Comparison of ENCODE assay signal across 27 cellular contexts in the genomic region with DNA sequence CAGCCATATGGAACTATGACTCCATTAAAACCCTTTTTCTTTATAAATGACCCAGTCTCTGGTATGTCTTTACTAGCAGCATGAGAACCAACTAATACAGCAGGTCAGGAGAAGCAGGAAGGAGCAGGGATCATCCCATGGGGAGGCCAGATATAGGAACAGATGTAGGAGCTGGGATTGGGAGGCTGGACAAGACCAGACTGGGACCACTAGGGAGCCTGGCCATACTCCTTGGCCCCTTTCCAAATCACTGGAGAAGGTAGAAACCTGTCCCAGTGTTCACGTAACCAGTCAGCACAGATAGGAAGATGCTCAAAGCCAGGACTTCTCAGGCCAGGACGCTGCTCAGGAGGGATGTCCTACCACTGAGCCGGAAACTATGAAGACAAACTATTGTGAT.
DNase-seq lines count a peak whose midpoint lies in the region; ATAC-seq and TF ChIP-seq lines count a peak whose summit lies in the region.
"Had no signal": no experiment of that assay in that cellular context is flagged by ENCODE, and none has a peak within 500 bp of the region (broad histone marks: within the 10 kb centered on the region; RNA-seq: fewer than 3 reads in every experiment).

No MANE protein-coding gene starts in this region.

- H3K4me3 ChIP-seq in lower leg skin (ENCODE audit: low read depth, poor library complexity, severe bottlenecking) = no peak overlapping the region
- H3K4me3 ChIP-seq in stomach = no peak overlapping the region
- no peak overlapping the region for H3K4me3 ChIP-seq in gastrocnemius medialis
- H3K4me3 ChIP-seq: GM12878, MG63, PC-9, SJCRH30 had no signal

- in situ Hi-C loops in gastrocnemius medialis (cut with MboI; ENCODE audit: low sequenced_read_pairs in 4 of 4) = loop anchor here in 2 of 4 donors (5.0 kb wide), 2 partner anchors 68 to 73 kb away; no protein-coding TSS in a partner anchor

- peaks cover 11 to 17% (median 16%) of the 10 kb centered on the region in 4 donors for H3K4me1 ChIP-seq in stomach
- peaks cover 0 to 10% of the 10 kb centered on the region in 2 donors for H3K4me1 ChIP-seq in gastrocnemius medialis

- DNase-seq in H4 (ENCODE audit: low spot score) = peak; percentile 3
- peak; percentile 4 for DNase-seq in activated T-helper 2 cell treated with anti-CD3 and anti-CD28 coated beads, Interferon-gamma antibody, Interleukin-2, Interleukin-4, amounts not matched to agents 10 μg/mL and 5 μg/mL and 100 μg/mL, durations not matched to agents 14 hours and 24 hours and 36 hours (ENCODE audit: low spot score)
- DNase-seq in lower leg skin (ENCODE audit: low spot score in 2 of 2) = peak; percentile 8 to 15
- DNase-seq in stomach = peak; percentile 3
- DNase-seq in AG08396 (ENCODE audit: low spot score) = no peak
- no peak for DNase-seq in gastrocnemius medialis
- no peak for DNase-seq in MV-4-11 (lab: John Stamatoyannopoulos, UW)
- DNase-seq: BE2C; CD8-positive, alpha-beta memory T cell; DMS 273 treated with DMSO at 0.1 percent for 48 hours; DMS79; EL; GDM1; KBM-7; MG63; NCI-H2029; NCI-H446 treated with DMSO at 0.1 percent for 48 hours; NCI-H526; NCI-H82; NK-92 treated with Interleukin-12 subunit alpha and Interleukin-12 subunit beta, amount 100 ng/mL, for 24 hours; PC-9 had no signal

- peaks cover 14% of the 10 kb centered on the region for H3K4me1 Mint-ChIP-seq in activated T-helper 2 cell treated with anti-CD3 and anti-CD28 coated beads, Interferon-gamma antibody, Interleukin-2, Interleukin-4, amounts not matched to agents 10 μg/mL and 5 μg/mL and 100 μg/mL, durations not matched to agents 14 hours and 24 hours and 36 hours (ENCODE audit: low read depth)

- H3K27me3 ChIP-seq in stomach = peaks cover 0 to 53% (median 22%) of the 10 kb centered on the region in 3 donors
- peaks cover 0 to 4% (median 0%) of the 10 kb centered on the region in 3 donors for H3K27me3 ChIP-seq in gastrocnemius medialis
- H3K27me3 ChIP-seq: SJCRH30 had no signal

- H3K9me3 ChIP-seq in stomach (no peaks in the 10 kb centered on the region), gastrocnemius medialis (no peaks in the 10 kb centered on the region)
- H3K9me3 ChIP-seq: BE2C, MG63, SJCRH30 had no signal

- H3K36me3 Mint-ChIP-seq in activated T-helper 2 cell treated with anti-CD3 and anti-CD28 coated beads, Interferon-gamma antibody, Interleukin-2, Interleukin-4, amounts not matched to agents 10 μg/mL and 5 μg/mL and 100 μg/mL, durations not matched to agents 14 hours and 24 hours and 36 hours (ENCODE audit: low read depth) = no peaks in the 10 kb centered on the region
- H3K36me3 Mint-ChIP-seq: CD14-positive monocyte; CD8-positive, alpha-beta memory T cell had no signal

- no peak for TF ChIP-seq EP300 in stomach (IDR thresholded peaks at IDR 0.05)

- intact Hi-C loops in activated T-helper 2 cell treated with anti-CD3 and anti-CD28 coated beads, Interferon-gamma antibody, Interleukin-2, Interleukin-4, amounts not matched to agents 10 μg/mL and 5 μg/mL and 100 μg/mL, durations not matched to agents 14 hours and 24 hours and 36 hours (cut with micrococcal nuclease) = loop anchor here (5.0 kb wide), 1 partner anchor 38 kb away; no protein-coding TSS in a partner anchor
- intact Hi-C loops in lower leg skin (cut with DNase I; ENCODE audit: low total_unique reads) (no loop called here), stomach (cut with DNase I; ENCODE audit: low total_unique reads) (no loop called here), gastrocnemius medialis (cut with DNase I; ENCODE audit: low total_unique reads) (no loop called here)

- H3K36me3 ChIP-seq in stomach (no peaks in the 10 kb centered on the region), gastrocnemius medialis (no peaks in the 10 kb centered on the region)
- H3K36me3 ChIP-seq: BE2C, MG63, SJCRH30 had no signal

- TF ChIP-seq POLR2A in lower leg skin (IDR thresholded peaks at IDR 0.05) (no peak), stomach (IDR thresholded peaks at IDR 0.05) (no peak), gastrocnemius medialis (IDR thresholded peaks at IDR 0.05) (no peak)

- no peaks in the 10 kb centered on the region for H3K9me3 Mint-ChIP-seq in activated T-helper 2 cell treated with anti-CD3 and anti-CD28 coated beads, Interferon-gamma antibody, Interleukin-2, Interleukin-4, amounts not matched to agents 10 μg/mL and 5 μg/mL and 100 μg/mL, durations not matched to agents 14 hours and 24 hours and 36 hours

- H3K27ac Mint-ChIP-seq in activated T-helper 2 cell treated with anti-CD3 and anti-CD28 coated beads, Interferon-gamma antibody, Interleukin-2, Interleukin-4, amounts not matched to agents 10 μg/mL and 5 μg/mL and 100 μg/mL, durations not matched to agents 14 hours and 24 hours and 36 hours = no peak overlapping the region
- H3K27ac Mint-ChIP-seq: CD14-positive monocyte; CD8-positive, alpha-beta memory T cell had no signal

- H3K27me3 Mint-ChIP-seq in activated T-helper 2 cell treated with anti-CD3 and anti-CD28 coated beads, Interferon-gamma antibody, Interleukin-2, Interleukin-4, amounts not matched to agents 10 μg/mL and 5 μg/mL and 100 μg/mL, durations not matched to agents 14 hours and 24 hours and 36 hours (ENCODE audit: low read depth) = peaks cover 31% of the 10 kb centered on the region

- 92 to 95% methylated on average over 3 of the region's 3 CpGs for WGBS in lower leg skin, 2 donors
- 87 to 97% (median 91%) methylated on average over 3 of the region's 3 CpGs for WGBS in stomach, 5 donors

- H3K27ac ChIP-seq in stomach (no peak overlapping the region), gastrocnemius medialis (no peak overlapping the region)
- H3K27ac ChIP-seq: PC-9, SJCRH30 had no signal

- H3K4me3 Mint-ChIP-seq in activated T-helper 2 cell treated with anti-CD3 and anti-CD28 coated beads, Interferon-gamma antibody, Interleukin-2, Interleukin-4, amounts not matched to agents 10 μg/mL and 5 μg/mL and 100 μg/mL, durations not matched to agents 14 hours and 24 hours and 36 hours (ENCODE audit: low read depth) = no peak overlapping the region
- H3K4me3 Mint-ChIP-seq: CD14-positive monocyte; CD8-positive, alpha-beta memory T cell had no signal

- ATAC-seq in gastrocnemius medialis = no peak
- ATAC-seq: GM12878, HCT116, Right ventricle myocardium inferior, SK-N-SH treated with all-trans-retinoic acid at 6 μM for 48 hours had no signal

- no peak for TF ChIP-seq CTCF in lower leg skin (IDR thresholded peaks at IDR 0.05)
- no peak for TF ChIP-seq CTCF in stomach (IDR thresholded peaks at IDR 0.05)
- TF ChIP-seq CTCF in gastrocnemius medialis (IDR thresholded peaks at IDR 0.05 in 4 of 5, conservative IDR thresholded peaks at IDR 0.05 in 1 of 5) = no peak

Comparison
In these comparisons a context has a peak if more than half of its experiments do, and no peak if none do; other contexts are left out.
1. DNase-seq: peak in H4 (single experiment), activated T-helper 2 cell treated with anti-CD3 and anti-CD28 coated beads, Interferon-gamma antibody, Interleukin-2, Interleukin-4, amounts not matched to agents 10 μg/mL and 5 μg/mL and 100 μg/mL, durations not matched to agents 14 hours and 24 hours and 36 hours (single experiment), lower leg skin (2 of 2) and stomach (single experiment); none in AG08396 (single experiment), gastrocnemius medialis (0 of 2) and MV-4-11 (single experiment).